1 cellular context compared by ENCODE assay signal in the genomic region with DNA sequence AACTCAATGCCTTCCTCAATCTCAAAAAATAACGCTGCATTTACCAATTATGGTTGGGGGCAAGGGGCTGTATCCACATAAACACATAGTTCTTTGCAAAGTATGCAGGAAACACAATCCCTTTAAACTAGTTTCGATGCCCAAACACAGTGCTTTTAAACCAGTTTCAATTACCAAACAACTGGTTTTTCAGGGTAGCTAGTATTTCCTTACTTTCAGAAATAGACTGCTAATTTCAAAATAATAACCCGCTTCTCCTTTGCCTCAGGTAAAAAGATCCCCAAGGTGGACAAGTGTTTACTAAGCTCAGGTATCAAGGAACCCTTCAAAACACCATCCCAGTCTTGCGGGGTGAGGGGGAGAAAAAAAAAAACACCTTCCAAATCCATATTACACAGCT.
TF ChIP-seq lines count a peak whose summit lies in the region.

No MANE protein-coding gene starts in this region.

TF ChIP-seq in GM23338, 12 proteins besides CTCF, POLR2A, EP300 and RAD21 (continued from another document):
- TF ChIP-seq, protein P1, sequence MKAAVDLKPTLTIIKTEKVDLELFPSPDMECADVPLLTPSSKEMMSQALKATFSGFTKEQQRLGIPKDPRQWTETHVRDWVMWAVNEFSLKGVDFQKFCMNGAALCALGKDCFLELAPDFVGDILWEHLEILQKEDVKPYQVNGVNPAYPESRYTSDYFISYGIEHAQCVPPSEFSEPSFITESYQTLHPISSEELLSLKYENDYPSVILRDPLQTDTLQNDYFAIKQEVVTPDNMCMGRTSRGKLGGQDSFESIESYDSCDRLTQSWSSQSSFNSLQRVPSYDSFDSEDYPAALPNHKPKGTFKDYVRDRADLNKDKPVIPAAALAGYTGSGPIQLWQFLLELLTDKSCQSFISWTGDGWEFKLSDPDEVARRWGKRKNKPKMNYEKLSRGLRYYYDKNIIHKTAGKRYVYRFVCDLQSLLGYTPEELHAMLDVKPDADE (IDR thresholded peaks at IDR 0.05), result no peak
- TF ChIP-seq EZH2phosphoT487 (IDR thresholded peaks at IDR 0.05; ENCODE audit: unreplicated experiment) (no peak), POLR2AphosphoS5 (IDR thresholded peaks at IDR 0.05; ENCODE audit: low read depth) (no peak), STAT1 (IDR thresholded peaks at IDR 0.05; ENCODE audit: unreplicated experiment) (no peak), ZNF114 (CRISPR knock-in tag; IDR thresholded peaks at IDR 0.05) (no peak), ZNF331 (CRISPR knock-in tag; IDR thresholded peaks at IDR 0.05; ENCODE audit: low read depth) (no peak)
- TF ChIP-seq, protein P2, sequence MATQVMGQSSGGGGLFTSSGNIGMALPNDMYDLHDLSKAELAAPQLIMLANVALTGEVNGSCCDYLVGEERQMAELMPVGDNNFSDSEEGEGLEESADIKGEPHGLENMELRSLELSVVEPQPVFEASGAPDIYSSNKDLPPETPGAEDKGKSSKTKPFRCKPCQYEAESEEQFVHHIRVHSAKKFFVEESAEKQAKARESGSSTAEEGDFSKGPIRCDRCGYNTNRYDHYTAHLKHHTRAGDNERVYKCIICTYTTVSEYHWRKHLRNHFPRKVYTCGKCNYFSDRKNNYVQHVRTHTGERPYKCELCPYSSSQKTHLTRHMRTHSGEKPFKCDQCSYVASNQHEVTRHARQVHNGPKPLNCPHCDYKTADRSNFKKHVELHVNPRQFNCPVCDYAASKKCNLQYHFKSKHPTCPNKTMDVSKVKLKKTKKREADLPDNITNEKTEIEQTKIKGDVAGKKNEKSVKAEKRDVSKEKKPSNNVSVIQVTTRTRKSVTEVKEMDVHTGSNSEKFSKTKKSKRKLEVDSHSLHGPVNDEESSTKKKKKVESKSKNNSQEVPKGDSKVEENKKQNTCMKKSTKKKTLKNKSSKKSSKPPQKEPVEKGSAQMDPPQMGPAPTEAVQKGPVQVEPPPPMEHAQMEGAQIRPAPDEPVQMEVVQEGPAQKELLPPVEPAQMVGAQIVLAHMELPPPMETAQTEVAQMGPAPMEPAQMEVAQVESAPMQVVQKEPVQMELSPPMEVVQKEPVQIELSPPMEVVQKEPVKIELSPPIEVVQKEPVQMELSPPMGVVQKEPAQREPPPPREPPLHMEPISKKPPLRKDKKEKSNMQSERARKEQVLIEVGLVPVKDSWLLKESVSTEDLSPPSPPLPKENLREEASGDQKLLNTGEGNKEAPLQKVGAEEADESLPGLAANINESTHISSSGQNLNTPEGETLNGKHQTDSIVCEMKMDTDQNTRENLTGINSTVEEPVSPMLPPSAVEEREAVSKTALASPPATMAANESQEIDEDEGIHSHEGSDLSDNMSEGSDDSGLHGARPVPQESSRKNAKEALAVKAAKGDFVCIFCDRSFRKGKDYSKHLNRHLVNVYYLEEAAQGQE (IDR thresholded peaks at IDR 0.05; ENCODE audit: unreplicated experiment), result no peak
